ENCODE assay signal across 8 cellular contexts in genomic region chr14:103518416-103519042, GRCh38. TPM values are rescaled to one million over a fixed set of nuclear protein-coding genes. Genes with fewer than 3 reads are reported as not detected.
A peak's percentile ranks its signal among the peaks of the same experiment; 100 is the strongest.
DNase-seq lines count a peak whose midpoint lies in the region; ATAC-seq, FAIRE-seq and TF ChIP-seq lines count a peak whose summit lies in the region.

No MANE protein-coding gene starts in this region.

- peaks cover 0 to 4% of the 10 kb centered on the region in 2 donors for H3K27me3 ChIP-seq in small intestine (ENCODE audit: control insufficient read depth in 2 of 2, insufficient read depth in 2 of 2, low read length in 2 of 2)

- WGBS in small intestine, 3 donors: 20 to 41% (median 35%) methylated on average over 8 to 9 of the region's 9 CpGs

- peak; percentile 97 for TF ChIP-seq CTCF in C4-2B (conservative IDR thresholded peaks at IDR 0.05)
- peak; percentile 90 for TF ChIP-seq CTCF in astrocyte of the cerebellum (IDR thresholded peaks at IDR 0.05; ENCODE audit: low read depth, low read length, missing control alignments)

- in situ Hi-C loops in astrocyte of the cerebellum (cut with HindIII; ENCODE audit: low sequenced_read_pairs): no loop called here

- H3K4me3 ChIP-seq in astrocyte of the cerebellum (ENCODE audit: low read depth, low read length): no peak overlapping the region
- no peak overlapping the region for H3K4me3 ChIP-seq in small intestine (ENCODE audit: low read depth in 1 of 2, low read length in 2 of 2)

- POLR2A ChIA-PET in HEK293T (lab: Yijun Ruan, JAX): interaction anchor here (1.0 to 6.5 kb wide), 7 partner anchors 13 to 34 kb away, joined by 3 to 83 read pairs (median 7); partner anchors contain the start of gene TRMT61A

- no peaks in the 10 kb centered on the region for H3K36me3 ChIP-seq in small intestine (ENCODE audit: control insufficient read depth in 2 of 2, insufficient read depth in 2 of 2, low read length in 2 of 2)

- FAIRE-seq in small intestine (lab: Jason Lieb, UNC): no peak

- H3K9me3 ChIP-seq in small intestine (ENCODE audit: control insufficient read depth, low read depth): no peaks in the 10 kb centered on the region

- ATAC-seq in HG02798 (IDR thresholded peaks at IDR 0.05; ENCODE audit: poor library complexity, unreplicated experiment) (no peak), GM19035 (IDR thresholded peaks at IDR 0.05; ENCODE audit: unreplicated experiment) (no peak)

- peak; percentile 74 for DNase-seq in HEK293T (ENCODE audit: extremely low spot score)
- DNase-seq in SK-N-DZ (ENCODE audit: low spot score): peak; percentile 47
- no peak for DNase-seq in astrocyte of the cerebellum (ENCODE audit: low read depth)
- DNase-seq in hypothalamus (lab: John Stamatoyannopoulos, UW): peak in 36 of 51 donors; percentile 38 to 81 (median 56)
- peak; percentile 53 for DNase-seq in small intestine

- CTCF ChIA-PET in HEK293T (lab: Yijun Ruan, JAX): interaction anchor here (0.5 to 3.5 kb wide), 16 partner anchors 8 to 382 kb away, joined by 3 to 26 read pairs (median 4); partner anchors contain the start of genes BAG5 and TRMT61A

- H3K27ac ChIP-seq in C4-2B (peak overlapping the region; percentile 96), small intestine (ENCODE audit: low read depth in 1 of 2, low read length in 1 of 2) (no peak overlapping the region)

- peaks cover 0 to 2% of the 10 kb centered on the region in 2 donors for H3K4me1 ChIP-seq in small intestine (ENCODE audit: control insufficient read depth in 2 of 2, insufficient read depth in 1 of 2, low read depth in 1 of 2, low read length in 1 of 2)

TF ChIP-seq in HEK293T, 16 proteins besides CTCF, POLR2A, EP300 and RAD21:
- TF ChIP-seq ELF4 (IDR thresholded peaks at IDR 0.05) (no peak; the same call in 1 of the 2 replicates), ZNF384 (IDR thresholded peaks at IDR 0.05) (no peak), FOXM1 (IDR thresholded peaks at IDR 0.05; ENCODE audit: borderline replicate concordance) (peak; percentile 74; the same call in 1 of the 2 replicates), CTBP1 (IDR thresholded peaks at IDR 0.05; ENCODE audit: borderline replicate concordance) (no peak)

RNA-seq across cellular contexts. Expression of gene CKB, which starts 4.1 kb away (rescaled TPM):
- 292 and 306 TPM in 2 replicates for polyA plus RNA-seq in SK-N-DZ (2014; cell fraction: cytosol; rRNA removed)
- 803 and 868 TPM in 2 replicates for polyA plus RNA-seq in SK-N-DZ (2014; cell fraction: nucleus; rRNA removed)
- polyA plus RNA-seq in small intestine: 10 to 100 TPM; 36.7 to 84.6 (median 60.8) TPM

RNA-seq across cellular contexts. Expression of gene TRMT61A, which starts 10.5 kb away (rescaled TPM):
- polyA plus RNA-seq in SK-N-DZ (2014; cell fraction: cytosol; rRNA removed): 11.0 and 13.1 TPM in 2 replicates
- 10.7 and 13.8 TPM in 2 replicates for polyA plus RNA-seq in SK-N-DZ (2014; cell fraction: nucleus; rRNA removed)
- polyA plus RNA-seq in small intestine: 10 to 100 TPM in 1 of 3 donors, 1 to 10 TPM in 2; 4.9 to 16.5 (median 7.3) TPM

RNA-seq across cellular contexts. Expression of gene BAG5, which starts 43.9 kb away (rescaled TPM):
- 10.6 and 12.5 TPM in 2 replicates for polyA plus RNA-seq in SK-N-DZ (2014; cell fraction: cytosol; rRNA removed)
- 6.9 and 7.6 TPM in 2 replicates for polyA plus RNA-seq in SK-N-DZ (2014; cell fraction: nucleus; rRNA removed)
- polyA plus RNA-seq in small intestine: 10 to 100 TPM in 2 of 3 donors, 1 to 10 TPM in 1; 8.5 to 14.2 (median 11.1) TPM

RNA-seq across cellular contexts. Expression of gene COA8, which starts 44.2 kb away (rescaled TPM):
- 12.2 and 20.0 TPM in 2 replicates for polyA plus RNA-seq in SK-N-DZ (2014; cell fraction: cytosol; rRNA removed)
- 3.6 and 11.8 TPM in 2 replicates for polyA plus RNA-seq in SK-N-DZ (2014; cell fraction: nucleus; rRNA removed)
- 10 to 100 TPM; 33.0 to 68.7 (median 56.5) TPM for polyA plus RNA-seq in small intestine
